ENCODE assay signal across 8 cellular contexts in the genomic region with DNA sequence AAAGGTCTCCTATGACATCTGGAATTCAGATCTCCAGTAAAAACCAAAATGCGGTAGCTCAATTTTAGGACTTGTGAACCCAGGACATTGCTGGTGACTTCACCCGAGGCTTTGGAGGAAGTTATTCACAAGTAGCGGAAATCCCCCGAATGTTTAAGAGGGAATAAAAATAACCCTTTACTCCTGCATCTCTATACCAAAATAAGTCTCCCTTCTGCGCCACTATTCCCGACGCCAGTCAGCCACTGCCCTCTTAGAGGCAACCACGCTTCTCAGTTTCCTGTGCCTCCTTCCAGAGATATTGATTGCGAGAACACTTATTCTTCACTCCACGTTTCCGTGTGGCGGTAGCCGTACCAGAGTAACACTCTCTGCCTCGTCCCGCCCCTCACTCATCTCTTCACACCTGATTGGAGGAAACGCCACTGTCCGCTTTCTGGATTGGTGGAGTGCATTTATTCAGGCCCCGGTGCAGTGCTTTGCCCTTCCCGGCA. TPM values are rescaled to one million over a fixed set of nuclear protein-coding genes. Genes with fewer than 3 reads are reported as not detected.
DNase-seq lines count a peak whose midpoint lies in the region; ATAC-seq, FAIRE-seq and TF ChIP-seq lines count a peak whose summit lies in the region.

No MANE protein-coding gene starts in this region.

- no peak for TF ChIP-seq RAD21 in HepG2 (CRISPR knock-in tag; IDR thresholded peaks at IDR 0.05)

- CTCF ChIA-PET in HepG2 (lab: Yijun Ruan, JAX; ENCODE audit: low intra/inter-chr PET ratio, low total read pairs) = no interaction called here

- peak overlapping the region; percentile 59 for H3K4me3 Mint-ChIP-seq in activated T-helper 2 cell treated with anti-CD3 and anti-CD28 coated beads, Interferon-gamma antibody, Interleukin-2, Interleukin-4, amounts not matched to agents 10 μg/mL and 5 μg/mL and 100 μg/mL, durations not matched to agents 14 hours and 24 hours and 36 hours (ENCODE audit: low read depth)

- H3K36me3 Mint-ChIP-seq in activated T-helper 2 cell treated with anti-CD3 and anti-CD28 coated beads, Interferon-gamma antibody, Interleukin-2, Interleukin-4, amounts not matched to agents 10 μg/mL and 5 μg/mL and 100 μg/mL, durations not matched to agents 14 hours and 24 hours and 36 hours (ENCODE audit: low read depth) = no peaks in the 10 kb centered on the region

- peaks cover 10% of the 10 kb centered on the region for H3K27me3 Mint-ChIP-seq in activated T-helper 2 cell treated with anti-CD3 and anti-CD28 coated beads, Interferon-gamma antibody, Interleukin-2, Interleukin-4, amounts not matched to agents 10 μg/mL and 5 μg/mL and 100 μg/mL, durations not matched to agents 14 hours and 24 hours and 36 hours (ENCODE audit: low read depth)

- peaks cover 5% of the 10 kb centered on the region for H3K9me3 Mint-ChIP-seq in activated T-helper 2 cell treated with anti-CD3 and anti-CD28 coated beads, Interferon-gamma antibody, Interleukin-2, Interleukin-4, amounts not matched to agents 10 μg/mL and 5 μg/mL and 100 μg/mL, durations not matched to agents 14 hours and 24 hours and 36 hours

- H3K27ac ChIP-seq in HepG2 (ENCODE audit: extremely low read length, insufficient read depth, low read length) = no peak overlapping the region

- TF ChIP-seq CTCF in GM06990 (IDR thresholded peaks at IDR 0.05; ENCODE audit: insufficient read depth, low read length, poor library complexity, severe bottlenecking) (no peak), HepG2 (CRISPR knock-in tag; IDR thresholded peaks at IDR 0.05) (no peak)

- no TSS peak for BruUV-seq in HepG2 (replicated peaks; lab: Mats Ljungman, UMichigan)

- H3K27me3 ChIP-seq in GM06990 (replicated peaks; ENCODE audit: control insufficient read depth, insufficient read depth, low read length) (peaks cover 2% of the 10 kb centered on the region; the same call in 1 of the 2 replicates), HepG2 (ENCODE audit: control insufficient read depth in 1 of 2, insufficient read depth in 2 of 2, low read length in 2 of 2) (no peaks in the 10 kb centered on the region)

- in situ Hi-C loops in HepG2 (cut with HindIII; ENCODE audit: extremely low pct_ligation_motif_present, low pct_unique_long_range_greater_than_20kb) = no loop called here

- no peak overlapping the region for H2AFZ ChIP-seq in HepG2 (ENCODE audit: low read length)

- 96% methylated on average over 19 of the region's 19 CpGs for WGBS in HepG2 (ENCODE audit: low lambda C conversion rate)

- H3K36me3 ChIP-seq in GM06990 (ENCODE audit: control insufficient read depth, insufficient read depth, low read length) (no peaks in the 10 kb centered on the region), HepG2 (replicated peaks in 1 of 2; ENCODE audit: control insufficient read depth in 1 of 2, insufficient read depth in 2 of 2, low read length in 2 of 2) (peaks cover 1 to 3% of the 10 kb centered on the region in 2 experiments; a peak in 3 of 5 replicates)

- peaks cover 6% of the 10 kb centered on the region for H3K9me3 ChIP-seq in HepG2 (ENCODE audit: low read length)

- peak overlapping the region; percentile 77 for H3K27ac Mint-ChIP-seq in activated T-helper 2 cell treated with anti-CD3 and anti-CD28 coated beads, Interferon-gamma antibody, Interleukin-2, Interleukin-4, amounts not matched to agents 10 μg/mL and 5 μg/mL and 100 μg/mL, durations not matched to agents 14 hours and 24 hours and 36 hours

- H3K9ac ChIP-seq in HepG2 (ENCODE audit: insufficient read depth, low read depth, low read length) = no peak overlapping the region

- H3K79me2 ChIP-seq in HepG2 (ENCODE audit: insufficient read depth, low read length) = peaks cover 2% of the 10 kb centered on the region

- ATAC-seq in GM21717 (IDR thresholded peaks at IDR 0.05; ENCODE audit: unreplicated experiment) (peak; percentile 91), HepG2 (no peak)

- POLR2A ChIA-PET in HepG2 (lab: Yijun Ruan, JAX) = no interaction called here

- H3K4me3 ChIP-seq in GM06990 (replicated peaks; ENCODE audit: low read depth, low read length) (peak overlapping the region; percentile 42), HepG2 (replicated peaks in 1 of 3; ENCODE audit: insufficient read depth in 1 of 3, low read depth in 2 of 3, low read length in 3 of 3) (no peak overlapping the region)

- H3K4me2 ChIP-seq in HepG2 (ENCODE audit: low read depth, low read length) = no peak overlapping the region

- TF ChIP-seq EP300 in HepG2 (IDR thresholded peaks at IDR 0.05; ENCODE audit: low read depth in 2 of 2, low read length in 2 of 2) (no peak), HepG2 (CRISPR knock-in tag; IDR thresholded peaks at IDR 0.05; ENCODE audit: borderline replicate concordance) (no peak)

- intact Hi-C loops in activated T-helper 2 cell treated with anti-CD3 and anti-CD28 coated beads, Interferon-gamma antibody, Interleukin-2, Interleukin-4, amounts not matched to agents 10 μg/mL and 5 μg/mL and 100 μg/mL, durations not matched to agents 14 hours and 24 hours and 36 hours (cut with micrococcal nuclease) = no loop called here
- intact Hi-C loops in HepG2 (cut with micrococcal nuclease; ENCODE audit: unreplicated experiment) = no loop called here

- TF ChIP-seq POLR2A in HepG2 (IDR thresholded peaks at IDR 0.05; ENCODE audit: insufficient read depth in 1 of 2, low read depth in 2 of 2, low read length in 2 of 2) = no peak

- no peak for FAIRE-seq in HepG2 (lab: Jason Lieb, UNC)

- DNase-seq in GM06990 (ENCODE audit: extremely low read depth, insufficient read length) (peak; percentile 71), NOMO-1 treated with dmso at 0.1 percent for 144 hours (lab: John Stamatoyannopoulos, UW; ENCODE audit: unreplicated experiment) (peak; percentile 63), HepG2 (ENCODE audit: low spot score) (no peak), NCI-H146 (lab: John Stamatoyannopoulos, UW) (no peak), SHP77 (lab: John Stamatoyannopoulos, UW) (no peak)
- DNase-seq in activated T-helper 2 cell treated with anti-CD3 and anti-CD28 coated beads, Interferon-gamma antibody, Interleukin-2, Interleukin-4, amounts not matched to agents 10 μg/mL and 5 μg/mL and 100 μg/mL, durations not matched to agents 14 hours and 24 hours and 36 hours (ENCODE audit: low spot score) = peak; percentile 17
- peak; percentile 5 for DNase-seq in stimulated activated naive CD4-positive, alpha-beta T cell treated with Interleukin-2 at 50 U/mL for 16 hours (lab: John Stamatoyannopoulos, UW)

- H3K4me1 ChIP-seq in HepG2 (ENCODE audit: insufficient read depth, low read length) = no peaks in the 10 kb centered on the region

- peaks cover 5% of the 10 kb centered on the region for H3K4me1 Mint-ChIP-seq in activated T-helper 2 cell treated with anti-CD3 and anti-CD28 coated beads, Interferon-gamma antibody, Interleukin-2, Interleukin-4, amounts not matched to agents 10 μg/mL and 5 μg/mL and 100 μg/mL, durations not matched to agents 14 hours and 24 hours and 36 hours (ENCODE audit: low read depth)

- H4K20me1 ChIP-seq in HepG2 (ENCODE audit: insufficient read depth, low read length) = peaks cover 17% of the 10 kb centered on the region

TF ChIP-seq in HepG2, 621 proteins besides CTCF, POLR2A, EP300 and RAD21:
- TF ChIP-seq NFYC (CRISPR knock-in tag; IDR thresholded peaks at IDR 0.05) = 0 out of 2 replicates have a peak, but pooled peaks have one; percentile 36
- no peak for TF ChIP-seq ATAD3A (CRISPR knock-in tag; IDR thresholded peaks at IDR 0.05)
TF ChIP-seq in HepG2: peak in this region for 1.

RNA-seq across cellular contexts. Expression of a gene that starts 27.4 kb away (rescaled TPM):
- total RNA-seq in activated T-helper 2 cell treated with anti-CD3 and anti-CD28 coated beads, Interferon-gamma antibody, Interleukin-2, Interleukin-4, amounts not matched to agents 10 μg/mL and 5 μg/mL and 100 μg/mL, durations not matched to agents 14 hours and 24 hours and 36 hours = 0.09 TPM in 1 of 2 replicates, not detected in the other
- total RNA-seq in HepG2 (2016; rRNA removed; fragmentation: Illumina TruSeq; extraction: Trizol) = 13.4 and 24.6 TPM in 2 replicates
- total RNA-seq in HepG2 (2016; cell fraction: cytosol; rRNA removed; fragmentation: Illumina TruSeq; extraction: Trizol; ENCODE audit: low read depth) = 9.2 and 9.9 TPM in 2 replicates
- total RNA-seq in HepG2 (2016; cell fraction: insoluble cytoplasmic fraction; rRNA removed; fragmentation: Illumina TruSeq; extraction: Trizol) = 11.7 and 21.4 TPM in 2 replicates
- total RNA-seq in HepG2 (2016; cell fraction: membrane; rRNA removed; fragmentation: Illumina TruSeq; extraction: Trizol) = 11.9 and 13.5 TPM in 2 replicates
- total RNA-seq in HepG2 (2016; cell fraction: nucleus; rRNA removed; fragmentation: Illumina TruSeq; extraction: Trizol) = 17.1 and 22.3 TPM in 2 replicates
- 84.4 and 91.2 TPM in 2 replicates for polyA plus RNA-seq in HepG2 (2011; rRNA removed)
- 59.1 and 63.8 TPM in 2 replicates for polyA plus RNA-seq in HepG2 (2011; cell fraction: cytosol; rRNA removed)
- 25.3 and 26.7 TPM in 2 replicates for polyA plus RNA-seq in HepG2 (2011; cell fraction: nucleus; rRNA removed)
- polyA plus RNA-seq in HepG2 (2012) = 79.6 and 88.1 TPM in 2 replicates
- 25.1 and 29.9 TPM in 2 replicates for polyA plus RNA-seq in HepG2 (2016; cell fraction: cytosol; fragmentation: Illumina TruSeq; extraction: Trizol; ENCODE audit: low read depth)
- polyA plus RNA-seq in HepG2 (2016; cell fraction: insoluble cytoplasmic fraction; fragmentation: Illumina TruSeq; extraction: Trizol; ENCODE audit: low read depth) = 19.9 and 21.5 TPM in 2 replicates
- polyA plus RNA-seq in HepG2 (2016; cell fraction: membrane; fragmentation: Illumina TruSeq; extraction: Trizol; ENCODE audit: low read depth) = 20.0 and 21.7 TPM in 2 replicates
- polyA plus RNA-seq in HepG2 (2016; cell fraction: nucleus; fragmentation: Illumina TruSeq; extraction: Trizol; ENCODE audit: insufficient read depth, low read depth) = 44.6 and 45.3 TPM in 2 replicates
- polyA minus RNA-seq in HepG2 (2011; rRNA and poly(A)+ RNA removed; ENCODE audit: low replicate concordance) = 185 and 354 TPM in 2 replicates
- 33.1 and 45.3 TPM in 2 replicates for polyA minus RNA-seq in HepG2 (2011; cell fraction: cytosol; rRNA and poly(A)+ RNA removed)
- 34.7 and 36.2 TPM in 2 replicates for polyA minus RNA-seq in HepG2 (2011; cell fraction: nucleus; rRNA and poly(A)+ RNA removed)

Comparison
In these comparisons a context has a peak if more than half of its experiments do, and no peak if none do; other contexts are left out.
1. DNase-seq: peak in GM06990 (single experiment), NOMO-1 treated with dmso at 0.1 percent for 144 hours (single experiment), activated T-helper 2 cell treated with anti-CD3 and anti-CD28 coated beads, Interferon-gamma antibody, Interleukin-2, Interleukin-4, amounts not matched to agents 10 μg/mL and 5 μg/mL and 100 μg/mL, durations not matched to agents 14 hours and 24 hours and 36 hours (single experiment) and stimulated activated naive CD4-positive, alpha-beta T cell treated with Interleukin-2 at 50 U/mL for 16 hours (single experiment); none in HepG2 (single experiment), NCI-H146 (single experiment) and SHP77 (0 of 2).